13 cellular contexts compared by ENCODE assay signal in genomic region chr10:78267598-78267997, GRCh38.
A peak's percentile ranks its signal among the peaks of the same experiment; 100 is the strongest.
DNase-seq lines count a peak whose midpoint lies in the region; ATAC-seq and TF ChIP-seq lines count a peak whose summit lies in the region.
"Had no signal": no experiment of that assay in that cellular context is flagged by ENCODE, and none has a peak within 500 bp of the region (broad histone marks: within the 10 kb centered on the region; RNA-seq: fewer than 3 reads in every experiment).

No MANE protein-coding gene starts in this region.

- DNase-seq in left cardiac atrium (no peak), Right ventricle myocardium inferior (ENCODE audit: missing footprints) (no peak), brain microvascular endothelial cell (peak; percentile 40), upper lobe of right lung (no peak), activated gamma-delta T cell treated with Interleukin-2 at 50 U/mL for 16 hours (no peak), NCI-H2171 treated with DMSO at 0.1 percent for 48 hours (lab: John Stamatoyannopoulos, UW) (no peak)
- no peak for DNase-seq in activated CD4-positive, alpha-beta T cell treated with anti-CD3 and anti-CD28 coated beads for 4 hours
- DNase-seq: activated CD4-positive, CD25-positive, alpha-beta regulatory T cell; NK-92 treated with Interleukin-12 subunit alpha and Interleukin-12 subunit beta, amount 100 ng/mL, for 24 hours; stimulated activated CD8-positive, alpha-beta memory T cell treated with anti-CD3 and anti-CD28 coated beads, Interleukin-4, amount 100 ng/mL, for 48 hours had no signal

- H3K27ac ChIP-seq in brain microvascular endothelial cell: no peak overlapping the region
- peak overlapping the region; percentile 63 for H3K27ac ChIP-seq in mesodermal cell (ENCODE audit: low read depth, low read length, severe bottlenecking)
- peak overlapping the region; percentile 47 for H3K27ac ChIP-seq in upper lobe of right lung
- H3K27ac ChIP-seq: uterus had no signal

- intact Hi-C loops in left cardiac atrium (cut with DNase I): no loop called here
- intact Hi-C loops in Right ventricle myocardium inferior (cut with DNase I): no loop called here
- intact Hi-C loops in upper lobe of right lung (cut with DNase I): no loop called here

- ATAC-seq in left cardiac atrium (peak; percentile 49 to 52), Right ventricle myocardium inferior (no peak), upper lobe of right lung (no peak)

- H3K4me1 ChIP-seq in mesodermal cell (ENCODE audit: control insufficient read depth, insufficient read depth, low read length, poor library complexity, severe bottlenecking) (peaks cover 31% of the 10 kb centered on the region), upper lobe of right lung (no peaks in the 10 kb centered on the region)
- H3K4me1 ChIP-seq: uterus had no signal

- H3K27me3 ChIP-seq in brain microvascular endothelial cell (replicated peaks): no peaks in the 10 kb centered on the region
- no peaks in the 10 kb centered on the region for H3K27me3 ChIP-seq in upper lobe of right lung
- H3K27me3 ChIP-seq: adrenal gland, uterus had no signal

- H3K9me3 ChIP-seq in mesodermal cell (ENCODE audit: control insufficient read depth, low read length) (peaks cover 21% of the 10 kb centered on the region), upper lobe of right lung (no peaks in the 10 kb centered on the region)
- H3K9me3 ChIP-seq: adrenal gland, uterus had no signal

- H3K36me3 ChIP-seq in brain microvascular endothelial cell (replicated peaks) (no peaks in the 10 kb centered on the region), mesodermal cell (ENCODE audit: control insufficient read depth, insufficient read depth, low read length) (no peaks in the 10 kb centered on the region), upper lobe of right lung (no peaks in the 10 kb centered on the region)
- H3K36me3 ChIP-seq: adrenal gland, uterus had no signal

- 80 to 85% methylated on average over 3 of the region's 3 CpGs for WGBS in mesodermal cell (ENCODE audit: insufficient coverage in 2 of 2), 2 experiments

- no peak for TF ChIP-seq CTCF in brain microvascular endothelial cell (IDR thresholded peaks at IDR 0.05; ENCODE audit: low read depth, low read length, missing control alignments)
- TF ChIP-seq CTCF in upper lobe of right lung (IDR thresholded peaks at IDR 0.05): no peak

- in situ Hi-C loops in brain microvascular endothelial cell (cut with HindIII; ENCODE audit: low pct_ligation_motif_present, low sequenced_read_pairs): no loop called here

- H3K4me3 ChIP-seq in brain microvascular endothelial cell (ENCODE audit: low read depth, low read length) (no peak overlapping the region), mesodermal cell (ENCODE audit: extremely low read depth, insufficient read depth, low read length, poor library complexity, severe bottlenecking) (no peak overlapping the region), upper lobe of right lung (no peak overlapping the region)
- H3K4me3 ChIP-seq: adrenal gland, uterus had no signal

Comparison
In these comparisons a context has a peak if more than half of its experiments do, and no peak if none do; other contexts are left out.
1. ATAC-seq: peak in left cardiac atrium (2 of 2); none in Right ventricle myocardium inferior (single experiment) and upper lobe of right lung (single experiment).